ENCODE assay signal across 8 cellular contexts in the genomic region with DNA sequence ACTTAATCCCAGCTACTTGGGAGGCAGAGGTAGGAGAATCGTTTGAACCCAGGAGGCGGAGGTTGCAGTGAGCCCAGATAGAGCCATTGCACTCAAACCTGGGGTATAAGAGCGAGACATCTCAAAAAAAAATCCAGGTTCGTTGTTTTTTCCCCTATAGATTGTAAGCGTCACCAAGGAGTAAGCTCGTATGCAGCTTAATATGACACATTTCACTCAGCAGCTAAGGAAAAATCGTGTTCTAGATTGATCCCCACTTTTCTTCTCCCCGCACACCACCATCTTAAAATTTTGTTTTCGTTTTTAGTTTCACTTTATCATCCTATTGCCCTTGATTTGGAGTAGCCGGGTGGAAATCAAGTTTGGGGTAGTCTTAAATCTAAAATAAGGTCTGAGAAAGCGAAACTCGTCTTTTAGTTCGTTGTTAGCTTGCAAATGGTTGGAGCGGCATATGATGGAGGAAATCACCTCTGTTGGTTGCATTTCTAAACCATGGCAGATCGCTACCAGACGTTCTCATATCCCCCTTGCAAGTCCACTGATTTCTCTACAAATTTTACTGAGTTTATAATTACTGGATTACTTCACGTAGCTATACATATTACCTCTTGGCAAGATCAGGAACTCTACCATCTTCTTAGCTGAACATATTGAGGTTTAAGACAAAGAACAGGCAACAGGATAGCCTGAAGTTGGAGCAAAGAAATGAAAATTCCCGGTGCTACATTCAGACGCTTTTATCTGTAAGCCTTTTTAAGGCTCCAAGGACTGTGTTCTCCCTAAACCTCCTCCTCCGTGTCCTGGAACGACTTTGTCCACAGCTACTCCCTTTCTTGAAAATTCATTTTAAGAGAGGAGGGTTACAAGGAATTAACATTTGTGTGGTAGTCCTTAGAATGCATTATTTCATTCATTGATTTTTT.
A peak's percentile ranks its signal among the peaks of the same experiment; 100 is the strongest.
DNase-seq lines count a peak whose midpoint lies in the region; ATAC-seq, FAIRE-seq and TF ChIP-seq lines count a peak whose summit lies in the region.

No MANE protein-coding gene starts in this region.

- no peak overlapping the region for H3K4me3 Mint-ChIP-seq in activated CD4-positive, alpha-beta T cell treated with anti-CD3 and anti-CD28 coated beads, Interleukin-2, amount 10 ng/mL, durations not matched to agents 24 days and 14 days
- no peak overlapping the region for H3K4me3 Mint-ChIP-seq in immature natural killer cell

- no peaks in the 10 kb centered on the region for H3K9me3 Mint-ChIP-seq in activated naive CD4-positive, alpha-beta T cell treated with anti-CD3 and anti-CD28 coated beads, Interleukin-2, amount 50 U/mL, for 72 hours
- H3K9me3 Mint-ChIP-seq in activated CD4-positive, alpha-beta T cell treated with anti-CD3 and anti-CD28 coated beads, Interleukin-2, amount 10 ng/mL, durations not matched to agents 24 days and 14 days, result no peaks in the 10 kb centered on the region
- no peaks in the 10 kb centered on the region for H3K9me3 Mint-ChIP-seq in immature natural killer cell

- peak in 1 of 2 donors; percentile 32 for DNase-seq in activated naive CD4-positive, alpha-beta T cell treated with anti-CD3 and anti-CD28 coated beads, Interleukin-2, amount 50 U/mL, for 72 hours (ENCODE audit: low spot score in 2 of 2)
- DNase-seq in activated naive CD4-positive, alpha-beta T cell treated with anti-CD3 and anti-CD28 coated beads, Interleukin-2, amount 50 U/mL, for 16 hours, result no peak
- peak; percentile 84 for DNase-seq in activated CD4-positive, alpha-beta T cell treated with anti-CD3 and anti-CD28 coated beads, Interleukin-2, amount 10 ng/mL, durations not matched to agents 24 days and 14 days
- DNase-seq in immature natural killer cell, result peak; percentile 74 to 80 (median 78)
- no peak for DNase-seq in transverse colon
- no peak for DNase-seq in D721Med (ENCODE audit: insufficient read length, low spot score)
- DNase-seq in NCI-H2171 treated with DMSO at 0.1 percent for 48 hours (lab: John Stamatoyannopoulos, UW), result no peak

- in situ Hi-C loops in transverse colon (cut with MboI; ENCODE audit: low pct_ligation_motif_present in 1 of 4, low pct_unique_long_range_greater_than_20kb in 1 of 4, low sequenced_read_pairs in 3 of 4), result no loop called here

- no peak for TF ChIP-seq CTCF in transverse colon (IDR thresholded peaks at IDR 0.05)
- TF ChIP-seq CTCF in D721Med (IDR thresholded peaks at IDR 0.05; ENCODE audit: insufficient read depth, missing control alignments), result no peak

- peaks cover 0 to 28% (median 10%) of the 10 kb centered on the region in 4 donors for H3K4me1 ChIP-seq in transverse colon

- no peaks in the 10 kb centered on the region for H3K36me3 ChIP-seq in transverse colon

- peaks cover 31% of the 10 kb centered on the region for H3K4me1 Mint-ChIP-seq in activated CD4-positive, alpha-beta T cell treated with anti-CD3 and anti-CD28 coated beads, Interleukin-2, amount 10 ng/mL, durations not matched to agents 24 days and 14 days
- peaks cover 0 to 23% of the 10 kb centered on the region in 2 donors for H3K4me1 Mint-ChIP-seq in immature natural killer cell

- H3K27me3 Mint-ChIP-seq in activated CD4-positive, alpha-beta T cell treated with anti-CD3 and anti-CD28 coated beads, Interleukin-2, amount 10 ng/mL, durations not matched to agents 24 days and 14 days, result no peaks in the 10 kb centered on the region
- H3K27me3 Mint-ChIP-seq in immature natural killer cell (ENCODE audit: low read depth in 3 of 3), result peaks cover 8 to 15% (median 10%) of the 10 kb centered on the region in 3 donors

- H3K9me3 ChIP-seq in transverse colon, result no peaks in the 10 kb centered on the region

- no peak overlapping the region for H3K27ac Mint-ChIP-seq in activated naive CD4-positive, alpha-beta T cell treated with anti-CD3 and anti-CD28 coated beads, Interleukin-2, amount 50 U/mL, for 72 hours
- no peak overlapping the region for H3K27ac Mint-ChIP-seq in activated CD4-positive, alpha-beta T cell treated with anti-CD3 and anti-CD28 coated beads, Interleukin-2, amount 10 ng/mL, durations not matched to agents 24 days and 14 days
- H3K27ac Mint-ChIP-seq in immature natural killer cell, result no peak overlapping the region

- WGBS in transverse colon (ENCODE audit: low coverage in 1 of 2), 2 donors, result 34 to 37% methylated on average over 21 of the region's 21 CpGs

- H3K27ac ChIP-seq in transverse colon, result peak overlapping the region; percentile 88 to 96 (median 92)

- H3K27me3 ChIP-seq in transverse colon, result no peaks in the 10 kb centered on the region

- no peak for FAIRE-seq in D721Med (lab: Jason Lieb, UNC)

- TF ChIP-seq EP300 in transverse colon (IDR thresholded peaks at IDR 0.05; ENCODE audit: low read depth), result no peak

- peaks cover 8 to 22% of the 10 kb centered on the region in 2 donors for H3K36me3 Mint-ChIP-seq in activated naive CD4-positive, alpha-beta T cell treated with anti-CD3 and anti-CD28 coated beads, Interleukin-2, amount 50 U/mL, for 72 hours
- H3K36me3 Mint-ChIP-seq in activated CD4-positive, alpha-beta T cell treated with anti-CD3 and anti-CD28 coated beads, Interleukin-2, amount 10 ng/mL, durations not matched to agents 24 days and 14 days (ENCODE audit: low read depth), result no peaks in the 10 kb centered on the region
- H3K36me3 Mint-ChIP-seq in immature natural killer cell, result peaks cover 0 to 5% (median 3%) of the 10 kb centered on the region in 3 donors

- ATAC-seq in activated naive CD4-positive, alpha-beta T cell treated with anti-CD3 and anti-CD28 coated beads, Interleukin-2, amount 50 U/mL, for 72 hours, result peak; percentile 6 to 13
- no peak for ATAC-seq in HG02870 (IDR thresholded peaks at IDR 0.05; ENCODE audit: unreplicated experiment)

- H3K4me3 ChIP-seq in transverse colon, result peak overlapping the region; percentile 0 to 55 (median 28)

- TF ChIP-seq POLR2A in transverse colon (IDR thresholded peaks at IDR 0.05), result no peak

- intact Hi-C loops in activated CD4-positive, alpha-beta T cell treated with anti-CD3 and anti-CD28 coated beads, Interleukin-2, amount 10 ng/mL, durations not matched to agents 24 days and 14 days (cut with micrococcal nuclease), result loop anchor here (1.0 to 5.0 kb wide), 8 partner anchors 11 to 858 kb away; a partner anchor contains a TSS
- intact Hi-C loops in transverse colon (cut with DNase I; ENCODE audit: low total_unique reads), result loop anchor here (10.0 kb wide), 1 partner anchor 69 kb away; a partner anchor contains a TSS

Comparison
In these comparisons a context has a peak if more than half of its experiments do, and no peak if none do; other contexts are left out.
1. DNase-seq: peak in activated CD4-positive, alpha-beta T cell treated with anti-CD3 and anti-CD28 coated beads, Interleukin-2, amount 10 ng/mL, durations not matched to agents 24 days and 14 days (single experiment) and immature natural killer cell (3 of 3); none in activated naive CD4-positive, alpha-beta T cell treated with anti-CD3 and anti-CD28 coated beads, Interleukin-2, amount 50 U/mL, for 16 hours (single experiment), transverse colon (single experiment), D721Med (single experiment) and NCI-H2171 treated with DMSO at 0.1 percent for 48 hours (single experiment).